ENCODE assay signal across 1 cellular context in the genomic region with DNA sequence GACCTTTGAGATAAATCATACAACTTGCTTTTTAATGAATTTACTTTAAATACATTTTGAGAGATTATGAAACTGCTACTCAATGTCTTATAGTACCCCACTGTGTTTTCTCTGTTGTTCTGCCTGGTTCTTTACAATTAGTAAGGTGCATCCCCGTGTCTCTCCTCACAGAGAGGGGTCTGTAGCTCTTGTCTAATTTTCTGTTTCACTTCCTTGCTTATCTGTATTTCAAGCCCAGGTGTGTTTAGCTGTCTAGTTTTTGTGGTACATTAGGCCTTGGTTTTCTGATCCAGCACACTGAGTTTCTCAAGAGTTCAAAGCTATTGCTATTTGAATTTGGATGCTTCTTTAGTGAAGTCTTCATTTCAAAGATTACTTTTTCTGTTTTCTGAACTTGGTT.
TF ChIP-seq lines count a peak whose summit lies in the region.

No MANE protein-coding gene starts in this region.

TF ChIP-seq in SK-N-SH, 30 proteins besides CTCF, POLR2A, EP300 and RAD21 (continued from another document):
- no peak for TF ChIP-seq REST (IDR thresholded peaks at IDR 0.05; ENCODE audit: low read depth, low read length)
